ENCODE assay signal across 8 cellular contexts in genomic region chr1:36397083-36397377, GRCh38. TPM values are rescaled to one million over a fixed set of nuclear protein-coding genes. Genes with fewer than 3 reads are reported as not detected.
DNase-seq lines count a peak whose midpoint lies in the region; ATAC-seq, FAIRE-seq and TF ChIP-seq lines count a peak whose summit lies in the region.

No MANE protein-coding gene starts in this region.

- peaks cover 5% of the 10 kb centered on the region; the same call in 1 of the 2 replicates for H3K4me1 ChIP-seq in HAP-1
- H3K4me1 ChIP-seq in left ventricle myocardium inferior: peaks cover 24% of the 10 kb centered on the region
- H3K4me1 ChIP-seq in small intestine (ENCODE audit: control insufficient read depth in 2 of 2, insufficient read depth in 1 of 2, low read depth in 1 of 2, low read length in 1 of 2): peaks cover 0 to 6% of the 10 kb centered on the region in 2 donors

- peaks cover 21% of the 10 kb centered on the region for H3K4me1 Mint-ChIP-seq in WTC11

- DNase-seq in AG04449 (ENCODE audit: low read depth, low spot score): no peak
- no peak for DNase-seq in HAP-1 (ENCODE audit: low spot score in 2 of 2)
- DNase-seq in WTC11 (ENCODE audit: low spot score): no peak
- no peak for DNase-seq in left ventricle myocardium inferior
- no peak for DNase-seq in small intestine
- DNase-seq in NCI-H2081 (lab: John Stamatoyannopoulos, UW): no peak
- no peak for DNase-seq in NOMO-1 treated with dmso at 0.1 percent for 144 hours (lab: John Stamatoyannopoulos, UW; ENCODE audit: unreplicated experiment)

- TF ChIP-seq CTCF in AG04449 (IDR thresholded peaks at IDR 0.05; ENCODE audit: insufficient read depth, low read length, missing control alignments): no peak
- no peak for TF ChIP-seq CTCF in WTC11 (IDR thresholded peaks at IDR 0.05)
- no peak for TF ChIP-seq CTCF in left ventricle myocardium inferior (IDR thresholded peaks at IDR 0.05; ENCODE audit: borderline replicate concordance)

- peaks cover 11% of the 10 kb centered on the region for H3K36me3 Mint-ChIP-seq in WTC11

- H3K27ac Mint-ChIP-seq in WTC11: peak overlapping the region; percentile 98

- peak overlapping the region; percentile 85 for H3K4me3 ChIP-seq in AG04449 (ENCODE audit: low read depth, low read length)
- peak overlapping the region; percentile 85 for H3K4me3 ChIP-seq in HAP-1
- peak overlapping the region; percentile 86 for H3K4me3 ChIP-seq in left ventricle myocardium inferior
- H3K4me3 ChIP-seq in small intestine (ENCODE audit: low read depth in 1 of 2, low read length in 2 of 2): peak overlapping the region; percentile 68 to 71

- no peaks in the 10 kb centered on the region; the same call in 1 of the 2 replicates for H3K27me3 Mint-ChIP-seq in WTC11 (ENCODE audit: low read depth)

- intact Hi-C loops in left ventricle myocardium inferior (cut with micrococcal nuclease): no loop called here

- ATAC-seq in WTC11 (no peak), GM19397 (IDR thresholded peaks at IDR 0.05; ENCODE audit: unreplicated experiment) (no peak)

- H3K9me3 ChIP-seq in HAP-1 (no peaks in the 10 kb centered on the region), left ventricle myocardium inferior (replicated peaks) (no peaks in the 10 kb centered on the region), small intestine (ENCODE audit: control insufficient read depth, low read depth) (no peaks in the 10 kb centered on the region)

- in situ Hi-C loops in HAP-1 (cut with MboI; ENCODE audit: low sequenced_read_pairs): no loop called here

- 1 to 7% (median 4%) methylated on average over 5 of the region's 5 CpGs for WGBS in small intestine, 3 donors

- H3K9me3 Mint-ChIP-seq in WTC11: no peaks in the 10 kb centered on the region

- CTCF ChIA-PET in AG04449 (lab: Yijun Ruan, JAX) (interaction anchor here (0.7 to 3.5 kb wide), 9 partner anchors 15 to 287 kb away, joined by 3 to 19 read pairs (median 5); no protein-coding TSS in a partner anchor), WTC11 (lab: Charles Lee) (interaction anchor here (1.0 to 5.5 kb wide), 6 partner anchors 10 to 248 kb away, joined by 3 to 37 read pairs (median 5); partner anchors contain the start of gene TRAPPC3)

- peak overlapping the region; percentile 89 for H3K4me3 Mint-ChIP-seq in WTC11

- POLR2A ChIA-PET in AG04449 (lab: Yijun Ruan, JAX): interaction anchor here (0.8 to 2.0 kb wide), 4 partner anchors 8 to 75 kb away, joined by 3 to 29 read pairs (median 6); no protein-coding TSS in a partner anchor
- POLR2A ChIA-PET in WTC11 (lab: Charles Lee): interaction anchor here (0.7 to 6.5 kb wide), 3 partner anchors 10 to 54 kb away, joined by 3 to 172 read pairs (median 4); partner anchors contain the start of gene STK40

- peaks cover 13% of the 10 kb centered on the region for H3K36me3 ChIP-seq in HAP-1 (replicated peaks)
- peaks cover 21% of the 10 kb centered on the region for H3K36me3 ChIP-seq in left ventricle myocardium inferior
- H3K36me3 ChIP-seq in small intestine (ENCODE audit: control insufficient read depth in 2 of 2, insufficient read depth in 2 of 2, low read length in 2 of 2): peaks cover 6 to 7% of the 10 kb centered on the region in 2 donors

- FAIRE-seq in small intestine (lab: Jason Lieb, UNC): no peak

- H3K27me3 ChIP-seq in HAP-1 (ENCODE audit: low read depth) (no peaks in the 10 kb centered on the region), left ventricle myocardium inferior (ENCODE audit: low read depth) (no peaks in the 10 kb centered on the region), small intestine (ENCODE audit: control insufficient read depth in 2 of 2, insufficient read depth in 2 of 2, low read length in 2 of 2) (no peaks in the 10 kb centered on the region)

- peak overlapping the region; percentile 95 for H3K27ac ChIP-seq in left ventricle myocardium inferior (replicated peaks)
- H3K27ac ChIP-seq in small intestine (ENCODE audit: low read depth in 1 of 2, low read length in 1 of 2): peak overlapping the region; percentile 72 to 94

TF ChIP-seq in WTC11, 78 proteins besides CTCF, POLR2A, EP300 and RAD21:
- TF ChIP-seq KAT7 (CRISPR knock-in tag; IDR thresholded peaks at IDR 0.05; ENCODE audit: borderline replicate concordance) (0 out of 2 replicates have a peak, but pooled peaks have one; percentile 29), NR3C1 (CRISPR knock-in tag; conservative IDR thresholded peaks at IDR 0.05; ENCODE audit: low read depth) (no peak)

RNA-seq across cellular contexts. Expression of gene LSM10, which starts 0.7 kb away (rescaled TPM):
- total RNA-seq in WTC11 (2021): 49.1 to 56.3 TPM (median 49.3 TPM) in 3 replicates
- 53.6 TPM for total RNA-seq in left ventricle myocardium inferior
- 10 to 100 TPM; 48.1 to 55.5 (median 51.9) TPM for polyA plus RNA-seq in small intestine

RNA-seq across cellular contexts. Expression of gene STK40, which starts 11.3 kb away (rescaled TPM):
- total RNA-seq in WTC11 (2021) (17.8 to 24.7 TPM (median 20.4 TPM) in 3 replicates), left ventricle myocardium inferior (69.8 TPM)
- polyA plus RNA-seq in small intestine: 10 to 100 TPM; 12.7 to 33.3 (median 17.3) TPM

RNA-seq across cellular contexts. Expression of gene OSCP1, which starts 53.2 kb away (rescaled TPM):
- 1.7 to 2.3 TPM (median 2.0 TPM) in 3 replicates for total RNA-seq in WTC11 (2021)
- 7.1 TPM for total RNA-seq in left ventricle myocardium inferior
- polyA plus RNA-seq in small intestine: 1 to 10 TPM in 2 of 3 donors, under 1 TPM in 1; 0.89 to 4.3 (median 1.4) TPM
